Comparison of ENCODE assay signal across 1 cellular context in genomic region chr5:41182666-41183065, GRCh38.
A peak's percentile ranks its signal among the peaks of the same experiment; 100 is the strongest.
TF ChIP-seq lines count a peak whose summit lies in the region.

No MANE protein-coding gene starts in this region.

TF ChIP-seq in HepG2, 621 proteins besides CTCF, POLR2A, EP300 and RAD21 (continued from another document and continues in another):
- TF ChIP-seq ZHX1 (CRISPR knock-in tag; IDR thresholded peaks at IDR 0.05; ENCODE audit: low read depth) = no peak
- TF ChIP-seq RBM39 (IDR thresholded peaks at IDR 0.05; ENCODE audit: low read depth, low read length, poor library complexity, severe bottlenecking) = no peak
- TF ChIP-seq ATAD3A (CRISPR knock-in tag; IDR thresholded peaks at IDR 0.05) = no peak
- no peak for TF ChIP-seq MATR3 (CRISPR knock-in tag; IDR thresholded peaks at IDR 0.05)
- TF ChIP-seq FOXP4 (CRISPR knock-in tag; IDR thresholded peaks at IDR 0.05) = peak; percentile 14; the same call in 1 of the 2 replicates
- peak; percentile 42; the same call in 1 of the 2 replicates for TF ChIP-seq FOXJ3 (CRISPR knock-in tag; IDR thresholded peaks at IDR 0.05; ENCODE audit: borderline replicate concordance)
- no peak for TF ChIP-seq ATF7 (IDR thresholded peaks at IDR 0.05)
- TF ChIP-seq ATF7 (CRISPR knock-in tag; IDR thresholded peaks at IDR 0.05) = no peak
- TF ChIP-seq ZNF737 (CRISPR knock-in tag; IDR thresholded peaks at IDR 0.05; ENCODE audit: borderline replicate concordance) = no peak
- TF ChIP-seq GATAD2A (CRISPR knock-in tag; IDR thresholded peaks at IDR 0.05) = peak; percentile 33; the same call in 1 of the 2 replicates
- TF ChIP-seq PCBP2 (optimal IDR thresholded peaks at IDR 0.05; ENCODE audit: low read depth, low read length, poor library complexity, severe bottlenecking) = no peak
- no peak for TF ChIP-seq TCF12 (IDR thresholded peaks at IDR 0.05)
- TF ChIP-seq TCF12 (CRISPR knock-in tag; IDR thresholded peaks at IDR 0.05) = no peak
- no peak for TF ChIP-seq LCORL (IDR thresholded peaks at IDR 0.05)
- no peak for TF ChIP-seq LCORL (CRISPR knock-in tag; IDR thresholded peaks at IDR 0.05)
- TF ChIP-seq ZNF652 (CRISPR knock-in tag; IDR thresholded peaks at IDR 0.05; ENCODE audit: borderline replicate concordance, low read depth) = no peak
- no peak for TF ChIP-seq ZNF253 (CRISPR knock-in tag; IDR thresholded peaks at IDR 0.05; ENCODE audit: borderline replicate concordance)
- TF ChIP-seq GRHL1 (CRISPR knock-in tag; conservative IDR thresholded peaks at IDR 0.05) = no peak
- TF ChIP-seq U2AF1 (optimal IDR thresholded peaks at IDR 0.05; ENCODE audit: low read depth, low read length) = no peak
- TF ChIP-seq NR2F2 (IDR thresholded peaks at IDR 0.05; ENCODE audit: borderline replicate concordance, low read depth) = no peak
- TF ChIP-seq, protein P1, sequence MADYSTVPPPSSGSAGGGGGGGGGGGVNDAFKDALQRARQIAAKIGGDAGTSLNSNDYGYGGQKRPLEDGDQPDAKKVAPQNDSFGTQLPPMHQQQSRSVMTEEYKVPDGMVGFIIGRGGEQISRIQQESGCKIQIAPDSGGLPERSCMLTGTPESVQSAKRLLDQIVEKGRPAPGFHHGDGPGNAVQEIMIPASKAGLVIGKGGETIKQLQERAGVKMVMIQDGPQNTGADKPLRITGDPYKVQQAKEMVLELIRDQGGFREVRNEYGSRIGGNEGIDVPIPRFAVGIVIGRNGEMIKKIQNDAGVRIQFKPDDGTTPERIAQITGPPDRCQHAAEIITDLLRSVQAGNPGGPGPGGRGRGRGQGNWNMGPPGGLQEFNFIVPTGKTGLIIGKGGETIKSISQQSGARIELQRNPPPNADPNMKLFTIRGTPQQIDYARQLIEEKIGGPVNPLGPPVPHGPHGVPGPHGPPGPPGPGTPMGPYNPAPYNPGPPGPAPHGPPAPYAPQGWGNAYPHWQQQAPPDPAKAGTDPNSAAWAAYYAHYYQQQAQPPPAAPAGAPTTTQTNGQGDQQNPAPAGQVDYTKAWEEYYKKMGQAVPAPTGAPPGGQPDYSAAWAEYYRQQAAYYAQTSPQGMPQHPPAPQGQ (CRISPR knock-in tag; IDR thresholded peaks at IDR 0.05; ENCODE audit: borderline replicate concordance) = no peak
- TF ChIP-seq RFXAP (CRISPR knock-in tag; IDR thresholded peaks at IDR 0.05; ENCODE audit: borderline replicate concordance) = no peak
- TF ChIP-seq ZBTB20 (CRISPR knock-in tag; IDR thresholded peaks at IDR 0.05; ENCODE audit: borderline replicate concordance, low read depth) = 0 out of 2 replicates have a peak, but pooled peaks have one; percentile 32
- no peak for TF ChIP-seq ZNF260 (CRISPR knock-in tag; IDR thresholded peaks at IDR 0.05; ENCODE audit: borderline replicate concordance, low read depth)
- TF ChIP-seq, protein P2, sequence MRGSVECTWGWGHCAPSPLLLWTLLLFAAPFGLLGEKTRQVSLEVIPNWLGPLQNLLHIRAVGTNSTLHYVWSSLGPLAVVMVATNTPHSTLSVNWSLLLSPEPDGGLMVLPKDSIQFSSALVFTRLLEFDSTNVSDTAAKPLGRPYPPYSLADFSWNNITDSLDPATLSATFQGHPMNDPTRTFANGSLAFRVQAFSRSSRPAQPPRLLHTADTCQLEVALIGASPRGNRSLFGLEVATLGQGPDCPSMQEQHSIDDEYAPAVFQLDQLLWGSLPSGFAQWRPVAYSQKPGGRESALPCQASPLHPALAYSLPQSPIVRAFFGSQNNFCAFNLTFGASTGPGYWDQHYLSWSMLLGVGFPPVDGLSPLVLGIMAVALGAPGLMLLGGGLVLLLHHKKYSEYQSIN (CRISPR knock-in tag; IDR thresholded peaks at IDR 0.05; ENCODE audit: borderline replicate concordance) = no peak
- no peak for TF ChIP-seq NR2F6 (IDR thresholded peaks at IDR 0.05)
- TF ChIP-seq NR2F6 (CRISPR knock-in tag; IDR thresholded peaks at IDR 0.05) = no peak
- TF ChIP-seq, protein P3, sequence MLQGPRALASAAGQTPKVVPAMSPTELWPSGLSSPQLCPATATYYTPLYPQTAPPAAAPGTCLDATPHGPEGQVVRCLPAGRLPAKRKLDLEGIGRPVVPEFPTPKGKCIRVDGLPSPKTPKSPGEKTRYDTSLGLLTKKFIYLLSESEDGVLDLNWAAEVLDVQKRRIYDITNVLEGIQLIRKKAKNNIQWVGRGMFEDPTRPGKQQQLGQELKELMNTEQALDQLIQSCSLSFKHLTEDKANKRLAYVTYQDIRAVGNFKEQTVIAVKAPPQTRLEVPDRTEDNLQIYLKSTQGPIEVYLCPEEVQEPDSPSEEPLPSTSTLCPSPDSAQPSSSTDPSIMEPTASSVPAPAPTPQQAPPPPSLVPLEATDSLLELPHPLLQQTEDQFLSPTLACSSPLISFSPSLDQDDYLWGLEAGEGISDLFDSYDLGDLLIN (CRISPR knock-in tag; IDR thresholded peaks at IDR 0.05; ENCODE audit: borderline replicate concordance) = no peak
- TF ChIP-seq ZNF264 (CRISPR knock-in tag; IDR thresholded peaks at IDR 0.05) = 0 out of 2 replicates have a peak, but pooled peaks have one; percentile 13
- no peak for TF ChIP-seq PTBP1 (IDR thresholded peaks at IDR 0.05; ENCODE audit: low read depth, low read length, poor library complexity, severe bottlenecking)
- peak; percentile 67; the same call in 1 of the 2 replicates for TF ChIP-seq SOX5 (CRISPR knock-in tag; IDR thresholded peaks at IDR 0.05; ENCODE audit: borderline replicate concordance)
- TF ChIP-seq RFX1 (IDR thresholded peaks at IDR 0.05) = no peak
- TF ChIP-seq ZFP62 (CRISPR knock-in tag; IDR thresholded peaks at IDR 0.05) = no peak
- TF ChIP-seq ZNF124 (CRISPR knock-in tag; IDR thresholded peaks at IDR 0.05) = no peak
- TF ChIP-seq ZSCAN21 (CRISPR knock-in tag; IDR thresholded peaks at IDR 0.05; ENCODE audit: borderline replicate concordance) = no peak
- TF ChIP-seq GATAD1 (CRISPR knock-in tag; IDR thresholded peaks at IDR 0.05) = no peak
- no peak for TF ChIP-seq ERF (CRISPR knock-in tag; IDR thresholded peaks at IDR 0.05)
- no peak for TF ChIP-seq FOSL2 (CRISPR knock-in tag; IDR thresholded peaks at IDR 0.05)
- TF ChIP-seq ZNF839 (CRISPR knock-in tag; IDR thresholded peaks at IDR 0.05; ENCODE audit: borderline replicate concordance) = no peak
- TF ChIP-seq MAFG (CRISPR knock-in tag; IDR thresholded peaks at IDR 0.05) = no peak
- TF ChIP-seq RFXANK (CRISPR knock-in tag; IDR thresholded peaks at IDR 0.05) = no peak
- no peak for TF ChIP-seq TRIM24 (CRISPR knock-in tag; IDR thresholded peaks at IDR 0.05)
- 0 out of 2 replicates have a peak, but pooled peaks have one; percentile 25 for TF ChIP-seq HDAC2 (CRISPR knock-in tag; IDR thresholded peaks at IDR 0.05)
- no peak for TF ChIP-seq ZNF441 (CRISPR knock-in tag; IDR thresholded peaks at IDR 0.05; ENCODE audit: borderline replicate concordance)
- TF ChIP-seq ZNF121 (CRISPR knock-in tag; IDR thresholded peaks at IDR 0.05) = no peak
- TF ChIP-seq SETDB1 (CRISPR knock-in tag; IDR thresholded peaks at IDR 0.05; ENCODE audit: borderline replicate concordance) = no peak
- no peak for TF ChIP-seq PPARG (CRISPR knock-in tag; conservative IDR thresholded peaks at IDR 0.05)
- TF ChIP-seq, protein P4, sequence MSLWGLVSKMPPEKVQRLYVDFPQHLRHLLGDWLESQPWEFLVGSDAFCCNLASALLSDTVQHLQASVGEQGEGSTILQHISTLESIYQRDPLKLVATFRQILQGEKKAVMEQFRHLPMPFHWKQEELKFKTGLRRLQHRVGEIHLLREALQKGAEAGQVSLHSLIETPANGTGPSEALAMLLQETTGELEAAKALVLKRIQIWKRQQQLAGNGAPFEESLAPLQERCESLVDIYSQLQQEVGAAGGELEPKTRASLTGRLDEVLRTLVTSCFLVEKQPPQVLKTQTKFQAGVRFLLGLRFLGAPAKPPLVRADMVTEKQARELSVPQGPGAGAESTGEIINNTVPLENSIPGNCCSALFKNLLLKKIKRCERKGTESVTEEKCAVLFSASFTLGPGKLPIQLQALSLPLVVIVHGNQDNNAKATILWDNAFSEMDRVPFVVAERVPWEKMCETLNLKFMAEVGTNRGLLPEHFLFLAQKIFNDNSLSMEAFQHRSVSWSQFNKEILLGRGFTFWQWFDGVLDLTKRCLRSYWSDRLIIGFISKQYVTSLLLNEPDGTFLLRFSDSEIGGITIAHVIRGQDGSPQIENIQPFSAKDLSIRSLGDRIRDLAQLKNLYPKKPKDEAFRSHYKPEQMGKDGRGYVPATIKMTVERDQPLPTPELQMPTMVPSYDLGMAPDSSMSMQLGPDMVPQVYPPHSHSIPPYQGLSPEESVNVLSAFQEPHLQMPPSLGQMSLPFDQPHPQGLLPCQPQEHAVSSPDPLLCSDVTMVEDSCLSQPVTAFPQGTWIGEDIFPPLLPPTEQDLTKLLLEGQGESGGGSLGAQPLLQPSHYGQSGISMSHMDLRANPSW (CRISPR knock-in tag; IDR thresholded peaks at IDR 0.05; ENCODE audit: borderline replicate concordance) = no peak
- TF ChIP-seq NAIF1 (CRISPR knock-in tag; IDR thresholded peaks at IDR 0.05; ENCODE audit: borderline replicate concordance) = no peak
- TF ChIP-seq, protein P5, sequence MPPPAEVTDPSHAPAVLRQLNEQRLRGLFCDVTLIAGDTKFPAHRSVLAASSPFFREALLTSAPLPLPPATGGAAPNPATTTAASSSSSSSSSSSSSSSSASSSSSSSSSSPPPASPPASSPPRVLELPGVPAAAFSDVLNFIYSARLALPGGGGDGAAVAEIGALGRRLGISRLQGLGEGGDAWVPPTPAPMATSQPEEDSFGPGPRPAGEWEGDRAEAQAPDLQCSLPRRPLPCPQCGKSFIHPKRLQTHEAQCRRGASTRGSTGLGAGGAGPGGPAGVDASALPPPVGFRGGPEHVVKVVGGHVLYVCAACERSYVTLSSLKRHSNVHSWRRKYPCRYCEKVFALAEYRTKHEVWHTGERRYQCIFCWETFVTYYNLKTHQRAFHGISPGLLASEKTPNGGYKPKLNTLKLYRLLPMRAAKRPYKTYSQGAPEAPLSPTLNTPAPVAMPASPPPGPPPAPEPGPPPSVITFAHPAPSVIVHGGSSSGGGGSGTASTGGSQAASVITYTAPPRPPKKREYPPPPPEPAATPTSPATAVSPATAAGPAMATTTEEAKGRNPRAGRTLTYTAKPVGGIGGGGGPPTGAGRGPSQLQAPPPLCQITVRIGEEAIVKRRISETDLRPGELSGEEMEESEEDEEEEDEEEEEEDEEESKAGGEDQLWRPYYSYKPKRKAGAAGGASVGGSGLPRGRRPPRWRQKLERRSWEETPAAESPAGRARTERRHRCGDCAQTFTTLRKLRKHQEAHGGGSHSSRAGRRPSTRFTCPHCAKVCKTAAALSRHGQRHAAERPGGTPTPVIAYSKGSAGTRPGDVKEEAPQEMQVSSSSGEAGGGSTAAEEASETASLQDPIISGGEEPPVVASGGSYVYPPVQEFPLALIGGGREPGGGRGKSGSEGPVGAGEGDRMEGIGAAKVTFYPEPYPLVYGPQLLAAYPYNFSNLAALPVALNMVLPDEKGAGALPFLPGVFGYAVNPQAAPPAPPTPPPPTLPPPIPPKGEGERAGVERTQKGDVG (CRISPR knock-in tag; IDR thresholded peaks at IDR 0.05; ENCODE audit: borderline replicate concordance) = no peak
- no peak for TF ChIP-seq ZNF577 (CRISPR knock-in tag; IDR thresholded peaks at IDR 0.05; ENCODE audit: borderline replicate concordance, low read depth)
